Comparison of ENCODE assay signal across 27 cellular contexts in genomic region chr7:155785536-155785935, GRCh38. TPM values are rescaled to one million over a fixed set of nuclear protein-coding genes. Genes with fewer than 3 reads are reported as not detected.
DNase-seq lines count a peak whose midpoint lies in the region; ATAC-seq, FAIRE-seq and TF ChIP-seq lines count a peak whose summit lies in the region.
"Had no signal": no experiment of that assay in that cellular context is flagged by ENCODE, and none has a peak within 500 bp of the region (broad histone marks: within the 10 kb centered on the region; RNA-seq: fewer than 3 reads in every experiment).

No MANE protein-coding gene starts in this region.

- H3K4me2 ChIP-seq in H1 (ENCODE audit: insufficient read depth in 1 of 2, low read depth in 2 of 2, low read length in 2 of 2) (no peak overlapping the region), mesenchymal stem cell (ENCODE audit: low read length, poor library complexity, severe bottlenecking) (no peak overlapping the region)
- H3K4me2 ChIP-seq: hepatocyte, PC-9 had no signal

- H2BK120ac ChIP-seq in H1 (replicated peaks; ENCODE audit: low read depth, low read length), result no peak overlapping the region
- H2BK120ac ChIP-seq in mesenchymal stem cell (ENCODE audit: low read depth, low read length), result no peak overlapping the region

- no peak overlapping the region for H2AK5ac ChIP-seq in H1 (ENCODE audit: low read depth, low read length)
- H2AK5ac ChIP-seq in mesenchymal stem cell (ENCODE audit: low read length, severe bottlenecking), result no peak overlapping the region

- no peak overlapping the region for H3K18ac ChIP-seq in H1 (ENCODE audit: extremely low read depth, low read length)
- H3K18ac ChIP-seq in mesenchymal stem cell (ENCODE audit: low read depth in 1 of 2, low read length in 2 of 2), result no peak overlapping the region

- no peak overlapping the region for H3K14ac ChIP-seq in H1 (ENCODE audit: insufficient read length)
- no peak overlapping the region for H3K14ac ChIP-seq in mesenchymal stem cell (ENCODE audit: low read length in 2 of 2)

- no peak overlapping the region for H2BK5ac ChIP-seq in H1 (ENCODE audit: low read depth, low read length)
- no peak overlapping the region for H2BK5ac ChIP-seq in mesenchymal stem cell (ENCODE audit: low read depth, low read length, poor library complexity, severe bottlenecking)

- DNase-seq in EH (ENCODE audit: low read depth) (peak; percentile 20), RKO (ENCODE audit: low spot score) (peak; percentile 84), H1 (ENCODE audit: low read depth in 1 of 2, low spot score in 2 of 2) (no peak), mesenchymal stem cell (peak; percentile 87), cardiac septum (ENCODE audit: low spot score) (no peak), HEK293T (ENCODE audit: extremely low spot score) (no peak)
- DNase-seq: activated CD4-positive, alpha-beta T cell treated with anti-CD3 and anti-CD28 coated beads, Interleukin-2, amount 50 U/mL, for 48 hours; activated naive CD4-positive, alpha-beta T cell; amygdala; effector memory CD8-positive, alpha-beta T cell; NCI-H187; NCI-H226; occipital lobe; PC-9; right cardiac atrium; uterus had no signal

- 91% methylated on average over 10 of the region's 10 CpGs; no CpG with 5 or more reads in 1 of the 2 experiments for WGBS in H1 (ENCODE audit: extremely low coverage in 1 of 2, insufficient coverage in 1 of 2, insufficient read length in 1 of 2, insufficient replicate concordance in 2 of 2, low coverage in 1 of 2, low lambda C conversion rate in 2 of 2, missing lambda C conversion rate in 1 of 2), 2 experiments
- WGBS in mesenchymal stem cell, result 55% methylated on average over 10 of the region's 10 CpGs

- no peak overlapping the region for H4K91ac ChIP-seq in H1 (replicated peaks; ENCODE audit: insufficient read length, low read length)
- H4K91ac ChIP-seq in mesenchymal stem cell (ENCODE audit: low read length), result no peak overlapping the region

- no peak overlapping the region for H3K23ac ChIP-seq in H1 (ENCODE audit: insufficient read length)
- no peak overlapping the region for H3K23ac ChIP-seq in mesenchymal stem cell (ENCODE audit: low read length in 2 of 2)

- peaks cover 0 to 1% (median 0%) of the 10 kb centered on the region in 4 experiments; a peak in 1 of 8 replicates for H3K36me3 ChIP-seq in H1 (ENCODE audit: control insufficient read depth in 2 of 4, insufficient read depth in 4 of 4, low read length in 3 of 4)
- H3K36me3 ChIP-seq in mesenchymal stem cell (ENCODE audit: control insufficient read depth in 1 of 2, insufficient read depth in 2 of 2, low read depth in 1 of 2, low read length in 2 of 2), result peaks cover 30 to 39% of the 10 kb centered on the region in 2 experiments
- H3K36me3 ChIP-seq: uterus had no signal

- TF ChIP-seq RAD21 in H1 (IDR thresholded peaks at IDR 0.05 in 1 of 2, conservative IDR thresholded peaks at IDR 0.05 in 1 of 2; ENCODE audit: low read depth in 2 of 2, low read length in 2 of 2), result no peak

- intact Hi-C loops in cardiac septum (cut with DNase I), result no loop called here

- H2BK12ac ChIP-seq in H1 (ENCODE audit: low read depth, low read length) (no peak overlapping the region), mesenchymal stem cell (ENCODE audit: low read length in 2 of 2) (peak overlapping the region in 1 of 2 experiments; percentile 11)

- H2BK15ac ChIP-seq in H1 (ENCODE audit: low read length), result no peak overlapping the region
- no peak overlapping the region for H2BK15ac ChIP-seq in mesenchymal stem cell (ENCODE audit: low read depth, poor library complexity, severe bottlenecking)

- H3K4me1 ChIP-seq in H1 (replicated peaks in 1 of 4; ENCODE audit: control insufficient read depth in 3 of 4, insufficient read depth in 4 of 4, low read length in 3 of 4), result peaks cover 0 to 4% (median 2%) of the 10 kb centered on the region in 4 experiments; a peak in 2 of 7 replicates
- H3K4me1 ChIP-seq in mesenchymal stem cell (ENCODE audit: control insufficient read depth, insufficient read depth, low read depth, low read length), result peaks cover 23% of the 10 kb centered on the region
- H3K4me1 ChIP-seq: uterus had no signal

- no peaks in the 10 kb centered on the region for H3K9me3 ChIP-seq in H1 (ENCODE audit: insufficient read depth in 2 of 2, low read depth in 1 of 2, low read length in 1 of 2)
- no peaks in the 10 kb centered on the region for H3K9me3 ChIP-seq in mesenchymal stem cell (ENCODE audit: control insufficient read depth, low read length)
- H3K9me3 ChIP-seq: uterus had no signal

- H3K79me1 ChIP-seq in H1 (ENCODE audit: low read depth, low read length), result no peaks in the 10 kb centered on the region
- peaks cover 15% of the 10 kb centered on the region for H3K79me1 ChIP-seq in mesenchymal stem cell (replicated peaks; ENCODE audit: low read length, poor library complexity, severe bottlenecking)

- H2BK20ac ChIP-seq in H1 (ENCODE audit: low read length), result no peak overlapping the region

- H3K27ac ChIP-seq in H1 (ENCODE audit: low read depth, low read length) (no peak overlapping the region), mesenchymal stem cell (ENCODE audit: low read length, poor library complexity, severe bottlenecking) (no peak overlapping the region)
- H3K27ac ChIP-seq: C4-2B, hepatocyte, PC-9, SJSA1, uterus had no signal

- no peak overlapping the region for H2AFZ ChIP-seq in H1 (ENCODE audit: low read length)
- H2AFZ ChIP-seq in mesenchymal stem cell (ENCODE audit: low read depth, low read length), result no peak overlapping the region
- H2AFZ ChIP-seq: hepatocyte, PC-9 had no signal

- H4K20me1 ChIP-seq in H1 (replicated peaks in 1 of 2; ENCODE audit: control insufficient read depth in 1 of 2, insufficient read depth in 2 of 2, low read length in 2 of 2), result peaks cover 0 to 5% of the 10 kb centered on the region in 2 experiments

- no peak for TF ChIP-seq EP300 in H1 (IDR thresholded peaks at IDR 0.05; ENCODE audit: borderline replicate concordance in 1 of 2, low read depth in 2 of 2, low read length in 2 of 2)

- POLR2A ChIA-PET in H1 (lab: Charles Lee; ENCODE audit: partially characterized antibody), result no interaction called here
- POLR2A ChIA-PET in HEK293T (lab: Yijun Ruan, JAX), result no interaction called here

- FAIRE-seq in H1 (lab: Jason Lieb, UNC), result no peak
- FAIRE-seq: GM12878, islet of Langerhans had no signal

- H3K79me2 ChIP-seq in H1 (ENCODE audit: control insufficient read depth in 1 of 2, insufficient read depth in 2 of 2, low read length in 2 of 2), result no peaks in the 10 kb centered on the region
- H3K79me2 ChIP-seq: hepatocyte had no signal

- H4K8ac ChIP-seq in H1 (ENCODE audit: extremely low read depth, insufficient read depth, low read length) (no peak overlapping the region), mesenchymal stem cell (ENCODE audit: low read length) (no peak overlapping the region)

- H3K27me3 ChIP-seq in H1 (replicated peaks in 1 of 4; ENCODE audit: control insufficient read depth in 3 of 4, extremely low read depth in 1 of 4, insufficient read depth in 3 of 4, low read length in 3 of 4), result peaks cover 0 to 17% (median 9%) of the 10 kb centered on the region in 4 experiments; a peak in 5 of 7 replicates
- no peaks in the 10 kb centered on the region for H3K27me3 ChIP-seq in mesenchymal stem cell (ENCODE audit: control insufficient read depth in 1 of 2, insufficient read depth in 1 of 2, low read length in 2 of 2)
- H3K27me3 ChIP-seq: hepatocyte, uterus had no signal

- TF ChIP-seq POLR2A in H1 (IDR thresholded peaks at IDR 0.05; ENCODE audit: control extremely low read depth in 1 of 2, low read depth in 2 of 2, low read length in 2 of 2), result no peak

- no peaks in the 10 kb centered on the region; the same call in 1 of the 2 replicates for H3K23me2 ChIP-seq in H1 (ENCODE audit: low read depth, low read length)

- ATAC-seq in HG03442 (IDR thresholded peaks at IDR 0.05; ENCODE audit: unreplicated experiment) (no peak), GM19463 (IDR thresholded peaks at IDR 0.05; ENCODE audit: unreplicated experiment) (no peak)
- ATAC-seq: effector memory CD8-positive, alpha-beta T cell; GM12878; right cardiac atrium; WTC11 had no signal

- H3K4me3 ChIP-seq in H1 (ENCODE audit: extremely low read depth in 1 of 4, insufficient read depth in 2 of 4, low read depth in 3 of 4, low read length in 4 of 4) (no peak overlapping the region), mesenchymal stem cell (ENCODE audit: insufficient read depth in 1 of 2, low read depth in 1 of 2, low read length in 2 of 2) (no peak overlapping the region)
- H3K4me3 ChIP-seq: GM12878, hepatocyte, lung, PC-9, SJSA1, uterus had no signal

- TF ChIP-seq CTCF in H1 (IDR thresholded peaks at IDR 0.05; ENCODE audit: control extremely low read depth in 1 of 3, insufficient read depth in 1 of 3, low read depth in 1 of 3, low read length in 3 of 3), result no peak

- H3K4ac ChIP-seq in H1 (replicated peaks; ENCODE audit: insufficient read length, low read depth, low read length) (no peak overlapping the region), mesenchymal stem cell (ENCODE audit: low read depth in 1 of 2, low read length in 2 of 2) (no peak overlapping the region)

- H3K9ac ChIP-seq in H1 (replicated peaks in 1 of 4; ENCODE audit: extremely low read depth in 1 of 4, low read depth in 3 of 4, low read length in 3 of 4) (no peak overlapping the region), mesenchymal stem cell (ENCODE audit: low read length) (no peak overlapping the region)

- no peak overlapping the region for H3K56ac ChIP-seq in H1 (replicated peaks; ENCODE audit: insufficient read length, low read depth, low read length)

- H4K5ac ChIP-seq in H1 (ENCODE audit: insufficient read length, low read depth, low read length), result no peak overlapping the region

- CTCF ChIA-PET in H1 (lab: Charles Lee; ENCODE audit: partially characterized antibody), result interaction anchor here (1.2 kb wide), 1 partner anchor 17 kb away, joined by 6 read pairs; no protein-coding TSS in a partner anchor
- CTCF ChIA-PET in HEK293T (lab: Yijun Ruan, JAX), result no interaction called here

TF ChIP-seq in H1, 55 proteins besides CTCF, POLR2A, EP300 and RAD21 (continues in another document):
- TF ChIP-seq POLR2AphosphoS5 (IDR thresholded peaks at IDR 0.05; ENCODE audit: low read depth, low read length), result 0 out of 2 replicates have a peak, but pooled peaks have one; percentile 41

RNA-seq across cellular contexts. Expression of gene SHH, which starts 26.7 kb away (rescaled TPM):
- not detected in 2 replicates for total RNA-seq in H1 (2021; fragmentation: NEBNext Ultra II Directional; extraction: Animal tissue kit (Norgen Biotek cat#: 25700))
- polyA plus RNA-seq in H1 (2011; rRNA removed), result not detected in 2 replicates
- polyA plus RNA-seq in H1 (2011; cell fraction: cytosol; rRNA removed), result 0.01 TPM
- polyA plus RNA-seq in H1 (2011; cell fraction: nucleus; rRNA removed), result not detected
- not detected in 4 replicates for polyA plus RNA-seq in H1 (2012, experiment 1 of 2)
- not detected for polyA plus RNA-seq in H1 (2012, experiment 2 of 2)
- under 0.01 TPM for polyA plus RNA-seq in H1 (2013, experiment 1 of 2)
- 0.04 TPM for polyA plus RNA-seq in H1 (2013, experiment 2 of 2)
- polyA minus RNA-seq in H1 (2011; rRNA and poly(A)+ RNA removed), result 0.03 TPM in 1 of 2 replicates, not detected in the other
- not detected for polyA minus RNA-seq in H1 (2011; cell fraction: cytosol; rRNA and poly(A)+ RNA removed)
- not detected for polyA minus RNA-seq in H1 (2011; cell fraction: nucleus; rRNA and poly(A)+ RNA removed)
- 0.01 TPM for polyA plus RNA-seq in mesenchymal stem cell (2013, experiment 1 of 2)
- not detected for polyA plus RNA-seq in mesenchymal stem cell (2013, experiment 2 of 2)
- not detected for total RNA-seq in cardiac septum
- total RNA-seq: fibroblast of villous mesenchyme, GM12878, PC-9, right cardiac atrium, SJSA1, subcutaneous adipose tissue had no signal
- polyA plus RNA-seq: GM12878, right cardiac atrium had no signal

Comparison
In these comparisons a context has a peak if more than half of its experiments do, and no peak if none do; other contexts are left out.
1. DNase-seq: peak in EH (single experiment), RKO (single experiment) and mesenchymal stem cell (single experiment); none in H1 (0 of 2), cardiac septum (single experiment) and HEK293T (single experiment).